ENCODE assay signal across 12 cellular contexts in genomic region chr4:102551946-102552575, GRCh38. TPM values are rescaled to one million over a fixed set of nuclear protein-coding genes. Genes with fewer than 3 reads are reported as not detected.
DNase-seq lines count a peak whose midpoint lies in the region; ATAC-seq and TF ChIP-seq lines count a peak whose summit lies in the region.
"Had no signal": no experiment of that assay in that cellular context is flagged by ENCODE, and none has a peak within 500 bp of the region (broad histone marks: within the 10 kb centered on the region; RNA-seq: fewer than 3 reads in every experiment).

No MANE protein-coding gene starts in this region.

- H3K27me3 ChIP-seq in KMS-11 (ENCODE audit: insufficient read depth, low read depth): no peaks in the 10 kb centered on the region
- H3K27me3 ChIP-seq: vagina had no signal

- peaks cover 27% of the 10 kb centered on the region for H3K4me1 ChIP-seq in KMS-11 (ENCODE audit: low read depth, poor library complexity, severe bottlenecking)

- H3K79me2 ChIP-seq in KMS-11 (ENCODE audit: insufficient read depth, low read depth): no peaks in the 10 kb centered on the region; the same call in 1 of the 2 replicates

- peaks cover 48% of the 10 kb centered on the region for H3K4me1 Mint-ChIP-seq in activated naive CD4-positive, alpha-beta T cell treated with anti-CD3 and anti-CD28 coated beads for 36 hours (ENCODE audit: low read depth)
- peaks cover 47% of the 10 kb centered on the region for H3K4me1 Mint-ChIP-seq in stimulated activated memory B cell treated with anti-CD40 and anti-IgM and Interleukin-4, amounts not matched to agents 10 μg/mL and 1 μg/mL and 100 μg/mL, for 72 hours

- H3K36me3 ChIP-seq in KMS-11 (ENCODE audit: insufficient read depth): no peaks in the 10 kb centered on the region
- H3K36me3 ChIP-seq: vagina had no signal

- CTCF ChIA-PET in activated naive CD4-positive, alpha-beta T cell treated with anti-CD3 and anti-CD28 coated beads for 36 hours (lab: Charles Lee): interaction anchor here (1.0 kb wide), 1 partner anchor 8 kb away, joined by 3 read pairs; no protein-coding TSS in a partner anchor

- intact Hi-C loops in activated naive CD4-positive, alpha-beta T cell treated with anti-CD3 and anti-CD28 coated beads for 36 hours (cut with micrococcal nuclease): loop anchor here (1.0 to 10.0 kb wide), 4 partner anchors 8 to 1227 kb away; no protein-coding TSS in a partner anchor

- peak overlapping the region; percentile 19 for H3K4me3 Mint-ChIP-seq in activated naive CD4-positive, alpha-beta T cell treated with anti-CD3 and anti-CD28 coated beads for 36 hours
- peak overlapping the region; percentile 55 for H3K4me3 Mint-ChIP-seq in stimulated activated memory B cell treated with anti-CD40 and anti-IgM and Interleukin-4, amounts not matched to agents 10 μg/mL and 1 μg/mL and 100 μg/mL, for 72 hours

- no peaks in the 10 kb centered on the region for H3K9me3 Mint-ChIP-seq in activated naive CD4-positive, alpha-beta T cell treated with anti-CD3 and anti-CD28 coated beads for 36 hours
- H3K9me3 Mint-ChIP-seq in stimulated activated memory B cell treated with anti-CD40 and anti-IgM and Interleukin-4, amounts not matched to agents 10 μg/mL and 1 μg/mL and 100 μg/mL, for 72 hours: no peaks in the 10 kb centered on the region

- no peak overlapping the region for H3K27ac ChIP-seq in KMS-11
- H3K27ac ChIP-seq: vagina had no signal

- peaks cover 36% of the 10 kb centered on the region for H3K36me3 Mint-ChIP-seq in activated naive CD4-positive, alpha-beta T cell treated with anti-CD3 and anti-CD28 coated beads for 36 hours (ENCODE audit: low read depth)
- H3K36me3 Mint-ChIP-seq in stimulated activated memory B cell treated with anti-CD40 and anti-IgM and Interleukin-4, amounts not matched to agents 10 μg/mL and 1 μg/mL and 100 μg/mL, for 72 hours: peaks cover 42% of the 10 kb centered on the region

- no peak for ATAC-seq in stimulated activated memory B cell treated with anti-CD40 and anti-IgM and Interleukin-4, amounts not matched to agents 10 μg/mL and 1 μg/mL and 100 μg/mL, for 72 hours
- ATAC-seq in HG03139 (IDR thresholded peaks at IDR 0.05; ENCODE audit: unreplicated experiment): no peak
- no peak for ATAC-seq in GM21423 (IDR thresholded peaks at IDR 0.05; ENCODE audit: unreplicated experiment)
- ATAC-seq: left colon had no signal

- no peaks in the 10 kb centered on the region for H3K27me3 Mint-ChIP-seq in activated naive CD4-positive, alpha-beta T cell treated with anti-CD3 and anti-CD28 coated beads for 36 hours (ENCODE audit: low read depth)
- no peaks in the 10 kb centered on the region for H3K27me3 Mint-ChIP-seq in stimulated activated memory B cell treated with anti-CD40 and anti-IgM and Interleukin-4, amounts not matched to agents 10 μg/mL and 1 μg/mL and 100 μg/mL, for 72 hours

- DNase-seq in activated naive CD4-positive, alpha-beta T cell treated with anti-CD3 and anti-CD28 coated beads for 36 hours: no peak
- DNase-seq in activated naive CD4-positive, alpha-beta T cell (lab: John Stamatoyannopoulos, UW): no peak
- DNase-seq in ecto neural progenitor cell (ENCODE audit: low spot score) (peak; percentile 53), globus pallidus (ENCODE audit: low spot score) (no peak)
- DNase-seq: activated CD4-positive, alpha-beta T cell treated with anti-CD3 and anti-CD28 coated beads for 1 hour; activated effector memory CD4-positive, alpha-beta T cell treated with anti-CD3 and anti-CD28 coated beads, Interleukin-2, amount 50 U/mL, for 16 hours; left colon had no signal

- peak overlapping the region; percentile 23; the same call in 1 of the 2 replicates for H3K4me2 ChIP-seq in KMS-11

- peak overlapping the region; percentile 88 for H3K27ac Mint-ChIP-seq in activated naive CD4-positive, alpha-beta T cell treated with anti-CD3 and anti-CD28 coated beads for 36 hours
- H3K27ac Mint-ChIP-seq in stimulated activated memory B cell treated with anti-CD40 and anti-IgM and Interleukin-4, amounts not matched to agents 10 μg/mL and 1 μg/mL and 100 μg/mL, for 72 hours: peak overlapping the region; percentile 86

- H3K4me3 ChIP-seq in KMS-11 (IDR thresholded peaks at IDR 0.05; ENCODE audit: insufficient read depth, low read depth, low read length): no peak overlapping the region
- H3K4me3 ChIP-seq: vagina had no signal

- no peak overlapping the region for H2AFZ ChIP-seq in KMS-11 (ENCODE audit: low read depth)

- H4K20me1 ChIP-seq in KMS-11 (ENCODE audit: insufficient read depth): no peaks in the 10 kb centered on the region

- TF ChIP-seq CTCF in KMS-11 (conservative IDR thresholded peaks at IDR 0.05; ENCODE audit: low read depth, low read length): no peak

- H3K9ac ChIP-seq in KMS-11: no peak overlapping the region

RNA-seq across cellular contexts. Expression of gene NFKB1, which starts 50.9 kb away (rescaled TPM):
- total RNA-seq in activated naive CD4-positive, alpha-beta T cell treated with anti-CD3 and anti-CD28 coated beads for 36 hours: 100 to 1,000 TPM; 121 to 134 TPM
